ENCODE assay signal across 9 cellular contexts in the genomic region with DNA sequence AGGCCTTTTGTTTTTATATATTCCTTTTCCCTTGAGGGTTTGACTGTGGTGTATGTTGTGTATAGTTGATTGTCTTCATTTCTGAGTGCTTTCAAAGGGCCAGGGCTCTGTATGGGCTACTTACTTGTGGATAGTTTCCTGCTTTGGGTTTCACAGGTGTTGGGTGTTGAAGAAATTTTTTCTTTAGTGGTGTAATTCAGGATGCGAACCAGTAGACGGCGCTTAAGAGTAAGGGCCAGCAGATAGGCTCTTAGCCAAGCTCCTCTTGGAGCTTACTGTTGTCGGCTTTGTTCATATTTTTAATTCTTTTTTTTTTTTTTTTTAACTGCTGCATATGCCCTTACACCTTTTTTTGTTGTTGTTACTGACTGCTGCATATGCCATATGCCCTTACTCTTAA.
DNase-seq lines count a peak whose midpoint lies in the region; ATAC-seq and TF ChIP-seq lines count a peak whose summit lies in the region.
"Had no signal": no experiment of that assay in that cellular context is flagged by ENCODE, and none has a peak within 500 bp of the region (broad histone marks: within the 10 kb centered on the region; RNA-seq: fewer than 3 reads in every experiment).

No MANE protein-coding gene starts in this region.

- TF ChIP-seq CTCF in AG09319 (IDR thresholded peaks at IDR 0.05; ENCODE audit: low read depth, low read length) (peak; percentile 52), GM20000 (IDR thresholded peaks at IDR 0.05; ENCODE audit: extremely low read depth, missing control alignments) (peak; percentile 26)

- no peak for DNase-seq in AG09319 (ENCODE audit: extremely low read depth, low read depth)
- no peak for DNase-seq in GM20000 (ENCODE audit: low spot score)
- peak; percentile 58 for DNase-seq in NAMALWA (ENCODE audit: low spot score)
- peak; percentile 13 for DNase-seq in fibroblast of peridontal ligament (ENCODE audit: extremely low read depth)
- DNase-seq in effector CD8-positive, alpha-beta T cell (lab: John Stamatoyannopoulos, UW) = no peak
- no peak for DNase-seq in stimulated activated CD4-positive, alpha-beta T cell treated with anti-CD3 and anti-CD28 coated beads, Interleukin-2, amount 100 ng/mL, for 24 hours
- DNase-seq in activated naive CD4-positive, alpha-beta T cell treated with Interleukin-2 at 50 U/mL for 16 hours = no peak
- DNase-seq: hypothalamus had no signal

- ATAC-seq in GM18517 (IDR thresholded peaks at IDR 0.05; ENCODE audit: unreplicated experiment) = no peak

Comparison
In these comparisons a context has a peak if more than half of its experiments do, and no peak if none do; other contexts are left out.
1. DNase-seq: peak in NAMALWA (single experiment) and fibroblast of peridontal ligament (single experiment); none in AG09319 (single experiment), GM20000 (single experiment), effector CD8-positive, alpha-beta T cell (single experiment), stimulated activated CD4-positive, alpha-beta T cell treated with anti-CD3 and anti-CD28 coated beads, Interleukin-2, amount 100 ng/mL, for 24 hours (0 of 2) and activated naive CD4-positive, alpha-beta T cell treated with Interleukin-2 at 50 U/mL for 16 hours (single experiment).